Comparison of ENCODE assay signal across 1 cellular context in genomic region chr7:64183827-64184372, GRCh38.
TF ChIP-seq lines count a peak whose summit lies in the region.

No MANE protein-coding gene starts in this region.

TF ChIP-seq in GM23338, 12 proteins besides CTCF, POLR2A, EP300 and RAD21 (continued from another document):
- TF ChIP-seq ZNF462 (CRISPR knock-in tag; IDR thresholded peaks at IDR 0.05), result no peak
- no peak for TF ChIP-seq EZH2phosphoT487 (IDR thresholded peaks at IDR 0.05; ENCODE audit: unreplicated experiment)
- no peak for TF ChIP-seq STAT1 (IDR thresholded peaks at IDR 0.05; ENCODE audit: unreplicated experiment)
- no peak for TF ChIP-seq ETS1 (IDR thresholded peaks at IDR 0.05)
